8 cellular contexts compared by ENCODE assay signal in genomic region chr12:6278439-6279255, GRCh38. TPM values are rescaled to one million over a fixed set of nuclear protein-coding genes. Genes with fewer than 3 reads are reported as not detected.
A peak's percentile ranks its signal among the peaks of the same experiment; 100 is the strongest.
DNase-seq lines count a peak whose midpoint lies in the region; ATAC-seq and TF ChIP-seq lines count a peak whose summit lies in the region.

No MANE protein-coding gene starts in this region.

- H3K4me1 Mint-ChIP-seq in progenitor cell of endocrine pancreas (ENCODE audit: low read depth) = peaks cover 6% of the 10 kb centered on the region

- TF ChIP-seq CTCF in adrenal gland (IDR thresholded peaks at IDR 0.05) (peak in 5 of 6 experiments; percentile 35 to 100 (median 95)), left ventricle myocardium inferior (IDR thresholded peaks at IDR 0.05; ENCODE audit: borderline replicate concordance) (peak; percentile 96), progenitor cell of endocrine pancreas (IDR thresholded peaks at IDR 0.05; ENCODE audit: unreplicated experiment) (peak; percentile 100), upper lobe of right lung (IDR thresholded peaks at IDR 0.05) (peak; percentile 80)

- H3K27ac Mint-ChIP-seq in progenitor cell of endocrine pancreas = peak overlapping the region; percentile 89

- no peaks in the 10 kb centered on the region for H3K36me3 Mint-ChIP-seq in progenitor cell of endocrine pancreas (ENCODE audit: insufficient read depth)

- H3K79me2 ChIP-seq in Karpas-422 (ENCODE audit: low read length) = no peaks in the 10 kb centered on the region

- intact Hi-C loops in adrenal gland (cut with DNase I) (loop anchor here in 1 of 2 donors (2.0 kb wide), 1 partner anchor 80 kb away; no protein-coding TSS in a partner anchor), left ventricle myocardium inferior (cut with micrococcal nuclease) (loop anchor here (5.0 kb wide), 1 partner anchor 211 kb away; no protein-coding TSS in a partner anchor), upper lobe of right lung (cut with DNase I) (no loop called here)

- H4K20me1 ChIP-seq in Karpas-422 (ENCODE audit: insufficient read depth, low read depth, low read length) = 0 out of 2 replicates have a peak, but pooled peaks cover 3% of the 10 kb centered on the region

- H3K9me2 ChIP-seq in Karpas-422 (replicated peaks; ENCODE audit: insufficient read depth, low read length) = no peaks in the 10 kb centered on the region

- peak overlapping the region; percentile 63 for H3K4me2 ChIP-seq in Karpas-422 (ENCODE audit: low read depth, low read length, poor library complexity, severe bottlenecking)

- 9 to 52% (median 27%) methylated on average over 9 to 88 of the region's 88 CpGs for WGBS in adrenal gland, 4 donors

- peak overlapping the region; percentile 79 for H3K4me3 Mint-ChIP-seq in progenitor cell of endocrine pancreas (ENCODE audit: low read depth)

- no peaks in the 10 kb centered on the region for H3K9me3 Mint-ChIP-seq in progenitor cell of endocrine pancreas (ENCODE audit: low read depth)

- H3K9me3 ChIP-seq in Karpas-422 (ENCODE audit: low read length) = no peaks in the 10 kb centered on the region
- no peaks in the 10 kb centered on the region for H3K9me3 ChIP-seq in adrenal gland (replicated peaks in 1 of 3)
- no peaks in the 10 kb centered on the region for H3K9me3 ChIP-seq in left ventricle myocardium inferior (replicated peaks)
- no peaks in the 10 kb centered on the region for H3K9me3 ChIP-seq in upper lobe of right lung

- ATAC-seq in GM21576 (IDR thresholded peaks at IDR 0.05; ENCODE audit: unreplicated experiment) (peak; percentile 70), upper lobe of right lung (peak; percentile 93)

- H3K27ac ChIP-seq in Karpas-422 (ENCODE audit: low read length) (no peak overlapping the region), adrenal gland (peak overlapping the region; percentile 1 to 92 (median 85)), left ventricle myocardium inferior (replicated peaks) (peak overlapping the region; percentile 91), upper lobe of right lung (peak overlapping the region; percentile 95)

- H3K36me3 ChIP-seq in Karpas-422 (ENCODE audit: insufficient read depth, low read length) = no peaks in the 10 kb centered on the region
- no peaks in the 10 kb centered on the region for H3K36me3 ChIP-seq in adrenal gland (replicated peaks in 1 of 2)
- H3K36me3 ChIP-seq in left ventricle myocardium inferior = no peaks in the 10 kb centered on the region
- H3K36me3 ChIP-seq in upper lobe of right lung = no peaks in the 10 kb centered on the region

- peak in 1 of 2 donors; percentile 60 for TF ChIP-seq POLR2A in adrenal gland (IDR thresholded peaks at IDR 0.05)

- H3K27me3 Mint-ChIP-seq in progenitor cell of endocrine pancreas = peaks cover 75% of the 10 kb centered on the region

- H3K4me1 ChIP-seq in Karpas-422 (ENCODE audit: low read length) = peaks cover 4% of the 10 kb centered on the region
- H3K4me1 ChIP-seq in adrenal gland (replicated peaks in 1 of 2) = peaks cover 17 to 29% of the 10 kb centered on the region in 2 donors
- H3K4me1 ChIP-seq in left ventricle myocardium inferior = peaks cover 47% of the 10 kb centered on the region
- peaks cover 37% of the 10 kb centered on the region for H3K4me1 ChIP-seq in upper lobe of right lung

- peak; percentile 47 for DNase-seq in DMS79 (lab: John Stamatoyannopoulos, UW)
- DNase-seq in Karpas-422 = peak; percentile 82
- peak; percentile 63 to 83 (median 69) for DNase-seq in T-helper 1 cell
- DNase-seq in adrenal gland = peak; percentile 86 to 92 (median 89)
- DNase-seq in left ventricle myocardium inferior = peak; percentile 83
- DNase-seq in progenitor cell of endocrine pancreas (ENCODE audit: low spot score, unreplicated experiment) = peak; percentile 97
- peak; percentile 96 for DNase-seq in upper lobe of right lung

- H3K4me3 ChIP-seq in Karpas-422 (ENCODE audit: low read length) = peak overlapping the region; percentile 53; the same call in 1 of the 2 replicates
- H3K4me3 ChIP-seq in adrenal gland = peak overlapping the region in 2 of 4 donors; percentile 23 to 69
- H3K4me3 ChIP-seq in left ventricle myocardium inferior = peak overlapping the region; percentile 69
- peak overlapping the region; percentile 60 for H3K4me3 ChIP-seq in upper lobe of right lung

- H3K27me3 ChIP-seq in Karpas-422 (ENCODE audit: low read length) = no peaks in the 10 kb centered on the region
- no peaks in the 10 kb centered on the region for H3K27me3 ChIP-seq in adrenal gland
- H3K27me3 ChIP-seq in left ventricle myocardium inferior (ENCODE audit: low read depth) = peaks cover 6% of the 10 kb centered on the region
- H3K27me3 ChIP-seq in upper lobe of right lung = no peaks in the 10 kb centered on the region

- H3K9ac ChIP-seq in Karpas-422 (ENCODE audit: low read length) = peak overlapping the region; percentile 51

- peak overlapping the region; percentile 71 for H2AFZ ChIP-seq in Karpas-422 (ENCODE audit: low read length)

RNA-seq across cellular contexts. Expression of gene PLEKHG6, which starts 31.8 kb away (rescaled TPM):
- total RNA-seq in Karpas-422 (2014; rRNA removed; shearing (Covaris generic); ENCODE audit: low replicate concordance) = not detected in 2 replicates
- total RNA-seq in adrenal gland (1 to 10 TPM in 2 of 8 donors, under 1 TPM in 5, not detected in 1; 0.23 to 1.9 (median 0.51) TPM), left ventricle myocardium inferior (0.08 TPM), progenitor cell of endocrine pancreas (40.5 and 44.0 TPM in 2 replicates), upper lobe of right lung (5.1 TPM)
- 1 to 10 TPM in 1 of 3 donors, under 1 TPM in 1, not detected in 1; 0.32 to 5.8 TPM for polyA plus RNA-seq in adrenal gland

Comparison
In these comparisons a context has a peak if more than half of its experiments do, and no peak if none do; other contexts are left out.
1. DNase-seq: peak in every context shown above with its lines; median percentile 97 in progenitor cell of endocrine pancreas; 96 in upper lobe of right lung; 89 in adrenal gland; 83 in left ventricle myocardium inferior; 82 in Karpas-422; 69 in T-helper 1 cell; 47 in DMS79.